In the genomic region with DNA sequence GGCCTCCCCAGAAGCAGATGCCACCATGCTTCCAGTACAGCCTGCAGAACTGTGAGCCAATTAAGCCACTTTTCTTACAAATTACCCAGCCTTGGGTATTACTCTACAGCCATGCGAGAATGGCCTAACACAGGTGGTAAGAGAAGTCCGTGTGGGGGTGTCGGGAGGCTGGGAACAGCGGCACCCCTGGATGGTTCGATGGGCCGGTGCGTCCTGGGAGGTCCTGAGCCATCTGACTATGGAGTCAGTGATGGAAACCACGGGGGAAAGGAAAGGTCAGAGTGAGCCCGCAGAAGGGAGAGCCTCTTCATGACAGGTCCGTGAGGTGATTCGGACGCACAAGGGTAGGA, we compare ENCODE assay signal across 34 cellular contexts. TPM values are rescaled to one million over a fixed set of nuclear protein-coding genes. Genes with fewer than 3 reads are reported as not detected.
"Had no signal": no experiment of that assay in that cellular context is flagged by ENCODE, and none has a peak within 500 bp of the region (broad histone marks: within the 10 kb centered on the region; RNA-seq: fewer than 3 reads in every experiment).

No MANE protein-coding gene starts in this region.

- H3K9me3 Mint-ChIP-seq: dendritic cell treated with granulocyte-macrophage colony-stimulating factor and Interleukin-4, amounts not matched to agents 40 ng/mL and 50 ng/mL, for 4 days; effector memory CD8-positive, alpha-beta T cell; T-helper 2 cell treated with Interferon-gamma antibody and Interleukin-4, amounts not matched to agents 5 μg/mL and 100 μg/mL, for 36 hours had no signal

- H3K4me1 ChIP-seq: foreskin keratinocyte had no signal

- H3K4me3 Mint-ChIP-seq: activated CD4-positive, alpha-beta memory T cell treated with anti-CD3 and anti-CD28 coated beads, Interleukin-2, amount 10 ng/mL, durations not matched to agents 7 days and 5 days; activated CD4-positive, alpha-beta T cell treated with anti-CD3 and anti-CD28 coated beads, Interleukin-2, amount 10 ng/mL, durations not matched to agents 7 days and 5 days; activated naive CD4-positive, alpha-beta T cell treated with anti-CD3 and anti-CD28 coated beads, Interleukin-2, amount 10 ng/mL, durations not matched to agents 7 days and 5 days; activated naive CD8-positive, alpha-beta T cell treated with anti-CD3 and anti-CD28 coated beads, Interleukin-2, amount 10 ng/mL, durations not matched to agents 7 days and 5 days; activated T-cell treated with anti-CD3 and anti-CD28 coated beads, Interleukin-2, amount 50 U/mL, for 24 hours; activated T-cell treated with anti-CD3 and anti-CD28 coated beads, Interleukin-2, amount 50 U/mL, for 72 hours; dendritic cell treated with granulocyte-macrophage colony-stimulating factor and Interleukin-4, amounts not matched to agents 40 ng/mL and 50 ng/mL, for 4 days; T-helper 17 cell; T-helper 2 cell treated with Interferon-gamma antibody and Interleukin-4, amounts not matched to agents 5 μg/mL and 100 μg/mL, for 36 hours had no signal

- H3K36me3 ChIP-seq: ascending aorta, breast epithelium, cardiac muscle cell, esophagus muscularis mucosa, gastrocnemius medialis had no signal

- H3K4me3 ChIP-seq: ascending aorta, breast epithelium, cardiac muscle cell, coronary artery, esophagus muscularis mucosa, gastrocnemius medialis had no signal

- H3K27me3 ChIP-seq: ascending aorta had no signal

- H3K4me1 Mint-ChIP-seq: activated naive CD8-positive, alpha-beta T cell treated with anti-CD3 and anti-CD28 coated beads, Interleukin-2, amount 10 ng/mL, durations not matched to agents 7 days and 5 days had no signal

- H3K36me3 Mint-ChIP-seq: activated naive CD4-positive, alpha-beta T cell treated with anti-CD3 and anti-CD28 coated beads, Interleukin-2, amount 10 ng/mL, durations not matched to agents 7 days and 5 days; activated naive CD8-positive, alpha-beta T cell treated with anti-CD3 and anti-CD28 coated beads, Interleukin-2, amount 10 ng/mL, durations not matched to agents 7 days and 5 days; brain had no signal

- H3K9me3 ChIP-seq: gastrocnemius medialis had no signal

- H3K27ac ChIP-seq: ascending aorta, cardiac muscle cell, coronary artery, esophagus muscularis mucosa, foreskin keratinocyte, gastrocnemius medialis had no signal

- DNase-seq: activated CD4-positive, alpha-beta memory T cell treated with anti-CD3 and anti-CD28 coated beads, Interleukin-2, amount 10 ng/mL, durations not matched to agents 7 days and 5 days; activated CD4-positive, alpha-beta T cell treated with anti-CD3 and anti-CD28 coated beads for 1 hour; activated CD4-positive, alpha-beta T cell treated with anti-CD3 and anti-CD28 coated beads for 4 hours; activated CD4-positive, alpha-beta T cell treated with anti-CD3 and anti-CD28 coated beads, Interleukin-2, amount 10 ng/mL, durations not matched to agents 7 days and 5 days; activated CD4-positive, alpha-beta T cell treated with anti-CD3 and anti-CD28 coated beads, Interleukin-2, amount 50 U/mL, for 4 hours; activated CD4-positive, CD25-positive, alpha-beta regulatory T cell; activated CD8-positive, alpha-beta memory T cell treated with anti-CD3 and anti-CD28 coated beads, Interleukin-2, amount 50 U/mL, for 48 hours; activated gamma-delta T cell; activated naive CD4-positive, alpha-beta T cell; activated naive CD4-positive, alpha-beta T cell treated with anti-CD3 and anti-CD28 coated beads, Interleukin-2, amount 10 ng/mL, durations not matched to agents 7 days and 5 days; activated naive CD8-positive, alpha-beta T cell treated with anti-CD3 and anti-CD28 coated beads, Interleukin-2, amount 10 ng/mL, durations not matched to agents 7 days and 5 days; activated T-cell treated with anti-CD3 and anti-CD28 coated beads for 4 hours; activated T-cell treated with anti-CD3 and anti-CD28 coated beads, Interleukin-2, amount 50 U/mL, for 24 hours; activated T-cell treated with anti-CD3 and anti-CD28 coated beads, Interleukin-2, amount 50 U/mL, for 72 hours; central memory CD4-positive, alpha-beta T cell; cerebellar nuclear complex; effector CD4-positive, alpha-beta T cell; effector memory CD8-positive, alpha-beta T cell; erythroblast; foreskin keratinocyte; gastrocnemius medialis; glutamatergic neuron; T-helper 1 cell; T-helper 17 cell; T1000 had no signal

- H3K27ac Mint-ChIP-seq: activated CD4-positive, alpha-beta memory T cell treated with anti-CD3 and anti-CD28 coated beads, Interleukin-2, amount 10 ng/mL, durations not matched to agents 7 days and 5 days; activated CD4-positive, alpha-beta T cell treated with anti-CD3 and anti-CD28 coated beads, Interleukin-2, amount 10 ng/mL, durations not matched to agents 7 days and 5 days; activated naive CD4-positive, alpha-beta T cell treated with anti-CD3 and anti-CD28 coated beads, Interleukin-2, amount 10 ng/mL, durations not matched to agents 7 days and 5 days; activated naive CD4-positive, alpha-beta T cell treated with anti-CD3 and anti-CD28 coated beads, Interleukin-2, amount 50 U/mL, for 72 hours; activated naive CD8-positive, alpha-beta T cell treated with anti-CD3 and anti-CD28 coated beads, Interleukin-2, amount 10 ng/mL, durations not matched to agents 7 days and 5 days; activated T-cell treated with anti-CD3 and anti-CD28 coated beads, Interleukin-2, amount 50 U/mL, for 24 hours; activated T-cell treated with anti-CD3 and anti-CD28 coated beads, Interleukin-2, amount 50 U/mL, for 72 hours; brain; dendritic cell treated with granulocyte-macrophage colony-stimulating factor and Interleukin-4, amounts not matched to agents 40 ng/mL and 50 ng/mL, for 4 days; effector memory CD8-positive, alpha-beta T cell; T-helper 17 cell; T-helper 2 cell treated with Interferon-gamma antibody and Interleukin-4, amounts not matched to agents 5 μg/mL and 100 μg/mL, for 36 hours had no signal

- ATAC-seq: activated naive CD4-positive, alpha-beta T cell treated with anti-CD3 and anti-CD28 coated beads, Interleukin-2, amount 50 U/mL, for 72 hours; activated T-cell treated with anti-CD3 and anti-CD28 coated beads, Interleukin-2, amount 50 U/mL, for 72 hours; effector memory CD8-positive, alpha-beta T cell; foreskin keratinocyte; gastrocnemius medialis; T-helper 17 cell had no signal

RNA-seq across cellular contexts. Expression of a gene that starts 2.5 kb away (rescaled TPM):
- total RNA-seq: cardiac muscle cell, foreskin keratinocyte had no signal
- polyA plus RNA-seq: foreskin keratinocyte had no signal
